In the genomic region with DNA sequence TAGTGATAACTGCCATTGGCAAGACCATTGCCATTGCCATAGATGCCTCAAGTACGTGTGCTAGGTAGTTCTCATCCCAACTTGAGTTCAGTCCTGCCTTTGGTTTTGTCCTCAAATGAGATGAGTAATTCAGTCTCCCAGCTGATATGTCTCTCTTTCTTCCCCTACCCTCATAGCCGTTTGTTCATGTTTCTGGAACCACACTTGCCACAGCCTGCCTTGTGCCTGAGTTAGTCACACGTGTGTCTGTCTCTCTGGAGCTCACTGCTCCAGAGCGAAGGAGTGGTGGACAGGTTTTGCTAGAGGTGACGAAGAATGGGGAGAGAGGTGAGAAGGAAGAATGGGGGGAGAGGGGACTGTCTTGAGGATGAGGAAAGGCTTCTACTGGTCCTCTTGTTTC, we compare ENCODE assay signal across 24 cellular contexts.
DNase-seq lines count a peak whose midpoint lies in the region; FAIRE-seq and TF ChIP-seq lines count a peak whose summit lies in the region.
"Had no signal": no experiment of that assay in that cellular context is flagged by ENCODE, and none has a peak within 500 bp of the region (broad histone marks: within the 10 kb centered on the region; RNA-seq: fewer than 3 reads in every experiment).

No MANE protein-coding gene starts in this region.

- H2AFZ ChIP-seq in keratinocyte (ENCODE audit: control insufficient read depth, low read length) (no peak overlapping the region), smooth muscle cell (ENCODE audit: low read depth) (no peak overlapping the region)

- peak; percentile 97 for FAIRE-seq in bronchial epithelial cell (lab: Jason Lieb, UNC)
- peak; percentile 97 for FAIRE-seq in keratinocyte (lab: Jason Lieb, UNC)
- FAIRE-seq: GM12878, H54, K562 had no signal

- TF ChIP-seq CTCF in RWPE1 (conservative IDR thresholded peaks at IDR 0.05; ENCODE audit: low read depth) (no peak), bronchial epithelial cell (IDR thresholded peaks at IDR 0.05; ENCODE audit: insufficient read depth, low read length, severe bottlenecking) (no peak), keratinocyte (optimal IDR thresholded peaks at IDR 0.05 in 1 of 3, IDR thresholded peaks at IDR 0.05 in 1 of 3, conservative IDR thresholded peaks at IDR 0.05 in 1 of 3; ENCODE audit: extremely low read depth in 1 of 3, insufficient read depth in 2 of 3, low read length in 3 of 3) (no peak), smooth muscle cell (IDR thresholded peaks at IDR 0.05; ENCODE audit: borderline replicate concordance, insufficient read depth, poor library complexity, severe bottlenecking) (no peak), BE2C (IDR thresholded peaks at IDR 0.05; ENCODE audit: low read depth, low read length) (no peak)

- peaks cover 34% of the 10 kb centered on the region for H3K4me1 ChIP-seq in keratinocyte (ENCODE audit: control insufficient read depth, extremely low read depth, insufficient read depth, low read length)
- no peaks in the 10 kb centered on the region for H3K4me1 ChIP-seq in smooth muscle cell (ENCODE audit: low read depth)
- no peaks in the 10 kb centered on the region for H3K4me1 ChIP-seq in BE2C
- H3K4me1 ChIP-seq: BLaER1 treated with 17β-estradiol and CSF1 and Interleukin-3, amounts not matched to agents 10 nM and 100 nM; Caco-2; Peyer's patch; SJSA1 had no signal

- CTCF ChIA-PET in RWPE1 (lab: Yijun Ruan, JAX) = interaction anchor here (0.8 kb wide), 1 partner anchor 334 kb away, joined by 4 read pairs; no protein-coding TSS in a partner anchor

- H3K9me1 ChIP-seq in keratinocyte (ENCODE audit: control insufficient read depth, extremely low read depth, insufficient read depth, low read length) = no peaks in the 10 kb centered on the region

- H3F3A ChIP-seq in smooth muscle cell (ENCODE audit: low read depth) = no peaks in the 10 kb centered on the region

- WGBS in smooth muscle cell (ENCODE audit: low lambda C conversion rate) = 48% methylated on average over 5 of the region's 5 CpGs

- H4K20me1 ChIP-seq in keratinocyte (ENCODE audit: control insufficient read depth, extremely low read depth, insufficient read depth, low read length) = no peaks in the 10 kb centered on the region
- no peaks in the 10 kb centered on the region for H4K20me1 ChIP-seq in smooth muscle cell (ENCODE audit: low read depth)
- H4K20me1 ChIP-seq: BLaER1 treated with 17β-estradiol and CSF1 and Interleukin-3, amounts not matched to agents 10 nM and 100 nM had no signal

- H3K9me3 ChIP-seq in keratinocyte (ENCODE audit: control insufficient read depth, low read depth, low read length) (no peaks in the 10 kb centered on the region), smooth muscle cell (replicated peaks; ENCODE audit: low read depth) (no peaks in the 10 kb centered on the region), BE2C (no peaks in the 10 kb centered on the region)
- H3K9me3 ChIP-seq: BLaER1 treated with 17β-estradiol and CSF1 and Interleukin-3, amounts not matched to agents 10 nM and 100 nM; Caco-2; Peyer's patch; SJSA1 had no signal

- H3K4me3 ChIP-seq in bronchial epithelial cell (ENCODE audit: low read depth, low read length) = no peak overlapping the region
- no peak overlapping the region for H3K4me3 ChIP-seq in keratinocyte (ENCODE audit: control insufficient read depth in 2 of 3, extremely low read depth in 1 of 3, insufficient read depth in 2 of 3, low read depth in 1 of 3, low read length in 3 of 3)
- H3K4me3 ChIP-seq in smooth muscle cell = no peak overlapping the region
- no peak overlapping the region for H3K4me3 ChIP-seq in BE2C (ENCODE audit: low read depth, low read length)
- H3K4me3 ChIP-seq: BLaER1 treated with 17β-estradiol and CSF1 and Interleukin-3, amounts not matched to agents 10 nM and 100 nM; GM12878; K562; Peyer's patch; SJSA1 had no signal

- H3K27me3 ChIP-seq in bronchial epithelial cell (ENCODE audit: control insufficient read depth, insufficient read depth, low read length) = no peaks in the 10 kb centered on the region
- H3K27me3 ChIP-seq in keratinocyte (ENCODE audit: control insufficient read depth, extremely low read depth, insufficient read depth, low read length) = no peaks in the 10 kb centered on the region
- H3K27me3 ChIP-seq in smooth muscle cell (ENCODE audit: low read depth) = no peaks in the 10 kb centered on the region
- peaks cover 82% of the 10 kb centered on the region for H3K27me3 ChIP-seq in BE2C
- H3K27me3 ChIP-seq: BLaER1 treated with 17β-estradiol and CSF1 and Interleukin-3, amounts not matched to agents 10 nM and 100 nM; Peyer's patch had no signal

- POLR2A ChIA-PET in RWPE1 (lab: Yijun Ruan, JAX; ENCODE audit: low non-redundant PET) = no interaction called here

- H3K27ac ChIP-seq in RWPE1 (peak overlapping the region; percentile 63), keratinocyte (ENCODE audit: control insufficient read depth, insufficient read depth, low read length) (peak overlapping the region; percentile 90), smooth muscle cell (ENCODE audit: low read depth) (peak overlapping the region; percentile 82)
- H3K27ac ChIP-seq: BLaER1 treated with 17β-estradiol and CSF1 and Interleukin-3, amounts not matched to agents 10 nM and 100 nM; Peyer's patch; SJSA1 had no signal

- H3K79me2 ChIP-seq in keratinocyte (ENCODE audit: control insufficient read depth, insufficient read depth, low read length) (no peaks in the 10 kb centered on the region), smooth muscle cell (ENCODE audit: low read depth) (no peaks in the 10 kb centered on the region)

- H3K9ac ChIP-seq in keratinocyte (ENCODE audit: control insufficient read depth, extremely low read depth, insufficient read depth, low read length) (peak overlapping the region; percentile 16), smooth muscle cell (ENCODE audit: low read depth) (no peak overlapping the region)
- H3K9ac ChIP-seq: BLaER1 treated with 17β-estradiol and CSF1 and Interleukin-3, amounts not matched to agents 10 nM and 100 nM had no signal

- DNase-seq in RWPE1 (ENCODE audit: low spot score) (peak; percentile 79), bronchial epithelial cell (ENCODE audit: low read depth) (peak; percentile 98), keratinocyte (ENCODE audit: low read depth, low spot score) (peak; percentile 79), smooth muscle cell (lab: John Stamatoyannopoulos, UW; ENCODE audit: unreplicated experiment) (no peak), HT-29 (ENCODE audit: low spot score) (no peak), NCI-H524 (lab: John Stamatoyannopoulos, UW) (no peak), BE2C (no peak)
- DNase-seq: Caco-2; CD4-positive, alpha-beta memory T cell; DMS 273 treated with DMSO at 0.1 percent for 48 hours; DMS79 treated with DMSO at 0.1 percent for 48 hours; MM.1S; NCI-H1048; NCI-H1436; NCI-H187 treated with DMSO at 0.1 percent for 48 hours; NCI-H226; NCI-H510A treated with DMSO at 0.1 percent for 48 hours; NCI-H774; Peyer's patch had no signal

- dilution Hi-C loops in keratinocyte (cut with MboI; ENCODE audit: extremely low pct_ligation_motif_present, low sequenced_read_pairs) = no loop called here

- H3K36me3 ChIP-seq in bronchial epithelial cell (ENCODE audit: control insufficient read depth, insufficient read depth, low read length) (no peaks in the 10 kb centered on the region), keratinocyte (ENCODE audit: control insufficient read depth in 2 of 2, extremely low read depth in 1 of 2, insufficient read depth in 2 of 2, low read length in 2 of 2) (no peaks in the 10 kb centered on the region), smooth muscle cell (ENCODE audit: low read depth) (no peaks in the 10 kb centered on the region), BE2C (no peaks in the 10 kb centered on the region)
- H3K36me3 ChIP-seq: BLaER1 treated with 17β-estradiol and CSF1 and Interleukin-3, amounts not matched to agents 10 nM and 100 nM; Peyer's patch; SJSA1 had no signal

- H3K4me2 ChIP-seq in keratinocyte (ENCODE audit: control insufficient read depth, extremely low read depth, insufficient read depth, low read depth, low read length) (peak overlapping the region; percentile 29), smooth muscle cell (no peak overlapping the region)
- H3K4me2 ChIP-seq: BLaER1 treated with 17β-estradiol and CSF1 and Interleukin-3, amounts not matched to agents 10 nM and 100 nM had no signal

Comparison
In these comparisons a context has a peak if more than half of its experiments do, and no peak if none do; other contexts are left out.
1. DNase-seq: peak in RWPE1 (single experiment), bronchial epithelial cell (single experiment) and keratinocyte (single experiment); none in smooth muscle cell (single experiment), HT-29 (single experiment), NCI-H524 (0 of 2) and BE2C (single experiment).
2. Peak in every context shown above with its lines, with median percentiles within 50 percentile points of each other: H3K27ac ChIP-seq.